ENCODE assay signal across 1 cellular context in the genomic region with DNA sequence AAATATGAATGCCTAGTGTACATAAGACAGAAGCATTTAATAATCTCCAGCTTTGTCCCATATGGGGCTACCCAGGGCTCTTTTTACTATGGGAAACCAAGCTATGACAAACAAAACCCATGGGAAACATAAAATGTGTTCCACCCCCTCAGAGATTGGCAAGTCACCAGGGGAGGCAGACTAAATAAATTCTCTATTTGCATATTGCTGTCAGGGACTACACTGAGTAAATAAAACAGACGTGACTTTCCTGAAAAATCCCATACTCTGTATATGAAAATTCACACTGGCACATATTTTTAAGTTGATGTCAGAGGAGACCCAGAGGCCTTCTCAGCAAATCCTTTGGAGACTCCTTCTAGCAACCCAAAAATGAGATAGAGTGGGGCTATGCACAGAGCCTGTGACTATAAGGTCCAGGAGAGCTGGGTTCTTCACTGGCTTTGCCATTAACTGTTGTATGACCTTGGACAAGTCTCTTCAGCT.
TF ChIP-seq lines count a peak whose summit lies in the region.

No MANE protein-coding gene starts in this region.

TF ChIP-seq in IMR-90, 13 proteins besides CTCF, POLR2A, EP300 and RAD21:
- TF ChIP-seq NFE2L2 (IDR thresholded peaks at IDR 0.05; ENCODE audit: low read depth, low read length) = no peak
